20 cellular contexts compared by ENCODE assay signal in the genomic region with DNA sequence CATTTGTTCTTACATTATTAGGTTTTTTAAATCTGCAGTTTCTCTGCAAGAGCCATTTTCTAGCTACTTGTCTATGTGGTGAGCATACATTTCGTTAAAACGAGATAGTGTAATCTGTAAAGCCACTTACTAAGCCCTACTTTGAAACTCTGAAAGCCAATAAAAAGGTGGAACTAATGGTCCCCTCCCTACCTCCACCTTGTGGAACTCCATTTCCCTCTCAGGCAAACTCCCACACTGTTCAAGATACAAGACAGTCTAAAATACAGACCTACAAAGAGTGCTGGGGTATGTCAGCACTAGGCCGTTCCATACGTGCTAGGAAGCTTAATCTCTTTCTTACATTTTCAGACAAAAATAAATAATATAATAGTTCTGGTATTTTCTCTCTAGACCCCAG.
"Had no signal": no experiment of that assay in that cellular context is flagged by ENCODE, and none has a peak within 500 bp of the region (broad histone marks: within the 10 kb centered on the region; RNA-seq: fewer than 3 reads in every experiment).

No MANE protein-coding gene starts in this region.

- H3K27ac Mint-ChIP-seq: activated naive CD4-positive, alpha-beta T cell treated with anti-CD3 and anti-CD28 coated beads for 36 hours; stimulated activated naive CD8-positive, alpha-beta T cell treated with anti-CD3 and anti-CD28 coated beads, Interleukin-15, Interleukin-2, amounts not matched to agents 100 ng/mL and 50 ng/mL, for 24 hours had no signal

- H3K4me1 ChIP-seq: colonic mucosa, gastrocnemius medialis had no signal

- FAIRE-seq: endometrium had no signal

- H3K4me3 ChIP-seq: colonic mucosa, gastrocnemius medialis, left lung, vagina had no signal

- H3K4me3 Mint-ChIP-seq: activated naive CD4-positive, alpha-beta T cell treated with anti-CD3 and anti-CD28 coated beads for 36 hours; activated T-cell treated with anti-CD3 and anti-CD28 coated beads, Interleukin-2, amount 50 U/mL, for 4 hours; brain; neural crest cell; stimulated activated naive CD8-positive, alpha-beta T cell treated with anti-CD3 and anti-CD28 coated beads, Interleukin-15, Interleukin-2, amounts not matched to agents 100 ng/mL and 50 ng/mL, for 24 hours had no signal

- H3K27ac ChIP-seq: colonic mucosa, gastrocnemius medialis, left lung, vagina had no signal

- H3K36me3 ChIP-seq: colonic mucosa, gastrocnemius medialis, left lung, vagina had no signal

- H3K36me3 Mint-ChIP-seq: brain had no signal

- H3K9me3 ChIP-seq: colonic mucosa, gastrocnemius medialis, left lung, vagina had no signal

- ATAC-seq: activated CD4-positive, CD25-positive, alpha-beta regulatory T cell treated with anti-CD3 and anti-CD28 coated beads, Interleukin-2, amount 50 U/mL, for 24 hours; activated T-cell treated with anti-CD3 and anti-CD28 coated beads, Interleukin-2, amount 50 U/mL, for 4 hours; esophagus mucosa; gastrocnemius medialis; left lung had no signal

- H3K27me3 Mint-ChIP-seq: stimulated activated naive CD8-positive, alpha-beta T cell treated with anti-CD3 and anti-CD28 coated beads, Interleukin-15, Interleukin-2, amounts not matched to agents 100 ng/mL and 50 ng/mL, for 24 hours had no signal

- H3K27me3 ChIP-seq: colonic mucosa, gastrocnemius medialis, left lung, vagina had no signal

- DNase-seq: activated CD4-positive, alpha-beta T cell treated with anti-CD3 and anti-CD28 coated beads, Interleukin-2, amount 50 U/mL, for 1 hour; activated CD8-positive, alpha-beta memory T cell treated with anti-CD3 and anti-CD28 coated beads, Interleukin-2, amount 50 U/mL, for 4 hours; activated naive CD4-positive, alpha-beta T cell treated with anti-CD3 and anti-CD28 coated beads for 36 hours; activated T-cell treated with anti-CD3 and anti-CD28 coated beads, Interleukin-2, amount 50 U/mL, for 4 hours; anterior cingulate cortex; caudate nucleus; colonic mucosa; gastrocnemius medialis; head of caudate nucleus; left lung; mammary epithelial cell; retina; trophoblast cell had no signal
